Comparison of ENCODE assay signal across 1 cellular context in the genomic region with DNA sequence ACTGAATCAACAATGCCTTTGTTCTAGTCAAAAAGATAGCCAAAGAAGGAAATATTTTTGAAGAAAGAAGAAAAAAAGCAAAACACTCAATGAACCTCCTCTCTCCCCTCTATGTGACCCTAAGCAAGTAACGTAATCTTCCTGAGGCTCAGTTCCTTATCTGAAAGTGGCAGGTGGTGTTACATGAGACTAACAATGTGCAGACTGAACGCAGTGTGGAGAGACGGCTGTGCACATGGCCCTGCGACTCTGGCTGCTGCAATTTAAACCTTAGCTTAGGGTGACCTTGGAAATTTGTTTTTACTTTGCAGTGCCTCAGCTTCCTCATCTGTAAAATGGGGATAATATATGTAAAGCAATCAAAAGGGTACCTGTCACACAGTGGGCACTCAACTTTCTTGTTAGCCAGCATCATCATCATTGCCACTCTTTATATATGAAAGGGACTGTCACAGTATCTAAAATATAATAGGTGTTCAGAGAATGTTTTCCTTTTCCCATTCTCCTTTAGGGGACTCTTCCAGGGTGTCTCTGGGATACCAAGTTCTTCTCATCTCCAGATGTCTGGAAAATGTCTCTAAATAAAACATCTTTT.
TF ChIP-seq lines count a peak whose summit lies in the region.

No MANE protein-coding gene starts in this region.

TF ChIP-seq in HEK293, 187 proteins besides CTCF, POLR2A, EP300 and RAD21 (continued from another document):
- TF ChIP-seq, protein P1, sequence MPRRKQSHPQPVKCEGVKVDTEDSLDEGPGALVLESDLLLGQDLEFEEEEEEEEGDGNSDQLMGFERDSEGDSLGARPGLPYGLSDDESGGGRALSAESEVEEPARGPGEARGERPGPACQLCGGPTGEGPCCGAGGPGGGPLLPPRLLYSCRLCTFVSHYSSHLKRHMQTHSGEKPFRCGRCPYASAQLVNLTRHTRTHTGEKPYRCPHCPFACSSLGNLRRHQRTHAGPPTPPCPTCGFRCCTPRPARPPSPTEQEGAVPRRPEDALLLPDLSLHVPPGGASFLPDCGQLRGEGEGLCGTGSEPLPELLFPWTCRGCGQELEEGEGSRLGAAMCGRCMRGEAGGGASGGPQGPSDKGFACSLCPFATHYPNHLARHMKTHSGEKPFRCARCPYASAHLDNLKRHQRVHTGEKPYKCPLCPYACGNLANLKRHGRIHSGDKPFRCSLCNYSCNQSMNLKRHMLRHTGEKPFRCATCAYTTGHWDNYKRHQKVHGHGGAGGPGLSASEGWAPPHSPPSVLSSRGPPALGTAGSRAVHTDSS (tag by site-specific recombination; IDR thresholded peaks at IDR 0.05) = peak; percentile 57; the same call in 1 of the 2 replicates
- TF ChIP-seq ZNF830 (tag by site-specific recombination; IDR thresholded peaks at IDR 0.05; ENCODE audit: low read depth) = no peak
- TF ChIP-seq SCRT1 (tag by site-specific recombination; IDR thresholded peaks at IDR 0.05; ENCODE audit: borderline replicate concordance) = no peak
- TF ChIP-seq ZSCAN30 (tag by site-specific recombination; IDR thresholded peaks at IDR 0.05) = peak; percentile 65; the same call in 1 of the 2 replicates
- 0 out of 2 replicates have a peak, but pooled peaks have one; percentile 7 for TF ChIP-seq FEZF1 (tag by site-specific recombination; IDR thresholded peaks at IDR 0.05)
- no peak for TF ChIP-seq ZNF654 (tag by site-specific recombination; IDR thresholded peaks at IDR 0.05; ENCODE audit: low read depth)
- no peak for TF ChIP-seq KLF16 (tag by site-specific recombination; IDR thresholded peaks at IDR 0.05)
- TF ChIP-seq ZNF596 (tag by site-specific recombination; IDR thresholded peaks at IDR 0.05) = peak; percentile 12; the same call in 1 of the 2 replicates
- no peak for TF ChIP-seq ZNF768 (tag by site-specific recombination; IDR thresholded peaks at IDR 0.05)
- no peak for TF ChIP-seq ZNF248 (tag by site-specific recombination; IDR thresholded peaks at IDR 0.05)
- TF ChIP-seq ZNF558 (tag by site-specific recombination; IDR thresholded peaks at IDR 0.05) = no peak
- no peak for TF ChIP-seq ZNF707 (tag by site-specific recombination; IDR thresholded peaks at IDR 0.05)
- TF ChIP-seq, protein P2, sequence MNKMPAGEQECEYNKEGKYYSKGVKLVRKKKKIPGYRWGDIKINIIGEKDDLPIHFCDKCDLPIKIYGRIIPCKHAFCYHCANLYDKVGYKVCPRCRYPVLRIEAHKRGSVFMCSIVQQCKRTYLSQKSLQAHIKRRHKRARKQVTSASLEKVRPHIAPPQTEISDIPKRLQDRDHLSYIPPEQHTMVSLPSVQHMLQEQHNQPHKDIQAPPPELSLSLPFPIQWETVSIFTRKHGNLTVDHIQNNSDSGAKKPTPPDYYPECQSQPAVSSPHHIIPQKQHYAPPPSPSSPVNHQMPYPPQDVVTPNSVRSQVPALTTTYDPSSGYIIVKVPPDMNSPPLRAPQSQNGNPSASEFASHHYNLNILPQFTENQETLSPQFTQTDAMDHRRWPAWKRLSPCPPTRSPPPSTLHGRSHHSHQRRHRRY (tag by site-specific recombination; IDR thresholded peaks at IDR 0.05) = no peak
- TF ChIP-seq ZNF140 (tag by site-specific recombination; IDR thresholded peaks at IDR 0.05) = no peak
- TF ChIP-seq, protein P3, sequence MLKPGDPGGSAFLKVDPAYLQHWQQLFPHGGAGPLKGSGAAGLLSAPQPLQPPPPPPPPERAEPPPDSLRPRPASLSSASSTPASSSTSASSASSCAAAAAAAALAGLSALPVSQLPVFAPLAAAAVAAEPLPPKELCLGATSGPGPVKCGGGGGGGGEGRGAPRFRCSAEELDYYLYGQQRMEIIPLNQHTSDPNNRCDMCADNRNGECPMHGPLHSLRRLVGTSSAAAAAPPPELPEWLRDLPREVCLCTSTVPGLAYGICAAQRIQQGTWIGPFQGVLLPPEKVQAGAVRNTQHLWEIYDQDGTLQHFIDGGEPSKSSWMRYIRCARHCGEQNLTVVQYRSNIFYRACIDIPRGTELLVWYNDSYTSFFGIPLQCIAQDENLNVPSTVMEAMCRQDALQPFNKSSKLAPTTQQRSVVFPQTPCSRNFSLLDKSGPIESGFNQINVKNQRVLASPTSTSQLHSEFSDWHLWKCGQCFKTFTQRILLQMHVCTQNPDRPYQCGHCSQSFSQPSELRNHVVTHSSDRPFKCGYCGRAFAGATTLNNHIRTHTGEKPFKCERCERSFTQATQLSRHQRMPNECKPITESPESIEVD (tag by site-specific recombination; IDR thresholded peaks at IDR 0.05) = no peak
- no peak for TF ChIP-seq ZNF223 (tag by site-specific recombination; IDR thresholded peaks at IDR 0.05)
- no peak for TF ChIP-seq ZNF76 (tag by site-specific recombination; IDR thresholded peaks at IDR 0.05; ENCODE audit: borderline replicate concordance, low read depth)
- no peak for TF ChIP-seq IKZF3 (tag by site-specific recombination; IDR thresholded peaks at IDR 0.05)
- no peak for TF ChIP-seq ZSCAN16 (tag by site-specific recombination; IDR thresholded peaks at IDR 0.05)
- TF ChIP-seq ZNF660 (tag by site-specific recombination; IDR thresholded peaks at IDR 0.05) = no peak
- no peak for TF ChIP-seq MEIS1 (CRISPR knock-in tag; IDR thresholded peaks at IDR 0.05; ENCODE audit: borderline replicate concordance)
- TF ChIP-seq SETDB1 (IDR thresholded peaks at IDR 0.05; ENCODE audit: insufficient read length, low read length) = peak; percentile 16
- TF ChIP-seq ZNF266 (tag by site-specific recombination; IDR thresholded peaks at IDR 0.05; ENCODE audit: low read depth) = no peak
- no peak for TF ChIP-seq GLI2 (tag by site-specific recombination; IDR thresholded peaks at IDR 0.05; ENCODE audit: borderline replicate concordance, low read depth)
